ENCODE assay signal across 9 cellular contexts in genomic region chr2:45833968-45834344, GRCh38.
DNase-seq lines count a peak whose midpoint lies in the region; ATAC-seq and TF ChIP-seq lines count a peak whose summit lies in the region.
"Had no signal": no experiment of that assay in that cellular context is flagged by ENCODE, and none has a peak within 500 bp of the region (broad histone marks: within the 10 kb centered on the region; RNA-seq: fewer than 3 reads in every experiment).

No MANE protein-coding gene starts in this region.

- no peak overlapping the region for H3K27ac Mint-ChIP-seq in CD8-positive, alpha-beta memory T cell
- H3K27ac Mint-ChIP-seq: natural killer cell treated with Interleukin-12 subunit alpha and Interleukin-12 subunit beta and Interleukin-15 and Interleukin-18, amount 100 ng/mL, for 72 hours had no signal

- H3K4me1 ChIP-seq in CD8-positive, alpha-beta memory T cell (ENCODE audit: insufficient read depth, low read length): no peaks in the 10 kb centered on the region

- peak; percentile 85 for DNase-seq in GM12865 (ENCODE audit: low read depth)
- peak; percentile 81 for DNase-seq in SKM-1 treated with dmso at 0.1 percent for 144 hours (lab: John Stamatoyannopoulos, UW; ENCODE audit: unreplicated experiment)
- no peak for DNase-seq in NCI-H774 (lab: John Stamatoyannopoulos, UW)
- DNase-seq in substantia nigra (lab: John Stamatoyannopoulos, UW): no peak
- no peak for DNase-seq in stimulated activated CD4-positive, alpha-beta T cell treated with anti-CD3 and anti-CD28 coated beads, Interleukin-1b, Interleukin-23, amount 100 ng/mL, for 48 hours
- no peak for DNase-seq in CD8-positive, alpha-beta memory T cell

- POLR2A ChIA-PET in CD8-positive, alpha-beta memory T cell (lab: Charles Lee): no interaction called here

- H3K4me3 ChIP-seq in GM12865 (ENCODE audit: low read depth, low read length): no peak overlapping the region
- H3K4me3 ChIP-seq in CD8-positive, alpha-beta memory T cell (ENCODE audit: low read length): no peak overlapping the region

- H3K27me3 ChIP-seq in CD8-positive, alpha-beta memory T cell (ENCODE audit: insufficient read depth, low read length, poor library complexity, severe bottlenecking): no peaks in the 10 kb centered on the region

- H3K27ac ChIP-seq in substantia nigra (ENCODE audit: low read depth, low read length, poor library complexity, severe bottlenecking): no peak overlapping the region
- H3K27ac ChIP-seq in CD8-positive, alpha-beta memory T cell (ENCODE audit: low read depth, low read length): no peak overlapping the region

- CTCF ChIA-PET in CD8-positive, alpha-beta memory T cell (lab: Charles Lee): no interaction called here

- no peaks in the 10 kb centered on the region for H3K27me3 Mint-ChIP-seq in CD8-positive, alpha-beta memory T cell
- H3K27me3 Mint-ChIP-seq: natural killer cell treated with Interleukin-12 subunit alpha and Interleukin-12 subunit beta and Interleukin-15 and Interleukin-18, amount 100 ng/mL, for 72 hours had no signal

- H3K4me1 Mint-ChIP-seq in CD8-positive, alpha-beta memory T cell: peaks cover 4 to 8% (median 7%) of the 10 kb centered on the region in 3 donors

- TF ChIP-seq CTCF in GM12865 (IDR thresholded peaks at IDR 0.05; ENCODE audit: insufficient read depth, low read depth, low read length, missing control alignments): no peak

- no peaks in the 10 kb centered on the region for H3K9me3 ChIP-seq in CD8-positive, alpha-beta memory T cell (ENCODE audit: low read length)

- H3K36me3 Mint-ChIP-seq in CD8-positive, alpha-beta memory T cell: peaks cover 1 to 21% (median 2%) of the 10 kb centered on the region in 3 donors

- peak; percentile 61 for ATAC-seq in GM21360 (IDR thresholded peaks at IDR 0.05; ENCODE audit: unreplicated experiment)
- peak; percentile 75 for ATAC-seq in HG03159 (IDR thresholded peaks at IDR 0.05; ENCODE audit: unreplicated experiment)

- peaks cover 9 to 21% (median 20%) of the 10 kb centered on the region in 5 donors for H3K9me3 Mint-ChIP-seq in CD8-positive, alpha-beta memory T cell

- no peaks in the 10 kb centered on the region for H3K36me3 ChIP-seq in CD8-positive, alpha-beta memory T cell (ENCODE audit: insufficient read depth, low read length)

- no peak overlapping the region for H3K4me3 Mint-ChIP-seq in CD8-positive, alpha-beta memory T cell
- H3K4me3 Mint-ChIP-seq: natural killer cell treated with Interleukin-12 subunit alpha and Interleukin-12 subunit beta and Interleukin-15 and Interleukin-18, amount 100 ng/mL, for 72 hours had no signal

Comparison
In these comparisons a context has a peak if more than half of its experiments do, and no peak if none do; other contexts are left out.
1. DNase-seq: peak in GM12865 (single experiment) and SKM-1 treated with dmso at 0.1 percent for 144 hours (single experiment); none in NCI-H774 (single experiment), substantia nigra (0 of 49), stimulated activated CD4-positive, alpha-beta T cell treated with anti-CD3 and anti-CD28 coated beads, Interleukin-1b, Interleukin-23, amount 100 ng/mL, for 48 hours (single experiment) and CD8-positive, alpha-beta memory T cell (0 of 5).